In genomic region chr5:76855961-76856360, GRCh38 we compare ENCODE assay signal across 8 cellular contexts. TPM values are rescaled to one million over a fixed set of nuclear protein-coding genes. Genes with fewer than 3 reads are reported as not detected.
DNase-seq lines count a peak whose midpoint lies in the region; ATAC-seq and TF ChIP-seq lines count a peak whose summit lies in the region.

No MANE protein-coding gene starts in this region.

- H3K27me3 Mint-ChIP-seq in T-helper 17 cell (no peaks in the 10 kb centered on the region), endothelial cell (ENCODE audit: unreplicated experiment) (peaks cover 7% of the 10 kb centered on the region)
- H3K27me3 Mint-ChIP-seq in stimulated activated naive CD8-positive, alpha-beta T cell treated with anti-CD3 and anti-CD28 coated beads, Interleukin-15, Interleukin-2, amounts not matched to agents 100 ng/mL and 50 ng/mL, for 24 hours = no peaks in the 10 kb centered on the region

- CTCF ChIA-PET in PC-3 (lab: Charles Lee) = no interaction called here

- POLR2A ChIA-PET in PC-3 (lab: Charles Lee; ENCODE audit: unreplicated experiment) = no interaction called here

- H3K36me3 ChIP-seq in PC-3 (ENCODE audit: low read depth, low read length) (no peaks in the 10 kb centered on the region), tibial artery (no peaks in the 10 kb centered on the region)

- H3K4me2 ChIP-seq in PC-3 (ENCODE audit: low read length) = no peak overlapping the region

- H3K4me3 ChIP-seq in PC-3 (ENCODE audit: low read length) (no peak overlapping the region), tibial artery (no peak overlapping the region)

- no peaks in the 10 kb centered on the region for H3K9me2 ChIP-seq in PC-3 (replicated peaks; ENCODE audit: low read length)

- H3K36me3 Mint-ChIP-seq in T-helper 17 cell (ENCODE audit: low read depth) (no peaks in the 10 kb centered on the region), endothelial cell (ENCODE audit: low read depth, unreplicated experiment) (peaks cover 11% of the 10 kb centered on the region)
- H3K36me3 Mint-ChIP-seq in stimulated activated naive CD8-positive, alpha-beta T cell treated with anti-CD3 and anti-CD28 coated beads, Interleukin-15, Interleukin-2, amounts not matched to agents 100 ng/mL and 50 ng/mL, for 24 hours (ENCODE audit: low read depth) = peaks cover 5% of the 10 kb centered on the region

- no peaks in the 10 kb centered on the region for H3F3A ChIP-seq in PC-3 (ENCODE audit: low read length, unreplicated experiment)

- BruUV-seq in PC-3 (replicated peaks; lab: Mats Ljungman, UMichigan) = no TSS peak

- H3K4me1 ChIP-seq in PC-3 (ENCODE audit: insufficient read depth, low read length) = no peaks in the 10 kb centered on the region
- H3K4me1 ChIP-seq in tibial artery = no peaks in the 10 kb centered on the region

- ATAC-seq in T-helper 17 cell (peak; percentile 79), HG03571 (IDR thresholded peaks at IDR 0.05; ENCODE audit: unreplicated experiment) (no peak), PC-3 (no peak)

- peaks cover 6% of the 10 kb centered on the region for H3K9me3 Mint-ChIP-seq in endothelial cell (ENCODE audit: unreplicated experiment)
- H3K9me3 Mint-ChIP-seq in stimulated activated naive CD8-positive, alpha-beta T cell treated with anti-CD3 and anti-CD28 coated beads, Interleukin-15, Interleukin-2, amounts not matched to agents 100 ng/mL and 50 ng/mL, for 24 hours = peaks cover 3% of the 10 kb centered on the region

- intact Hi-C loops in PC-3 (cut with micrococcal nuclease) (no loop called here), tibial artery (cut with DNase I; ENCODE audit: low total_unique reads) (no loop called here)

- H3K27ac ChIP-seq in PC-3 (ENCODE audit: low read length) (no peak overlapping the region), tibial artery (no peak overlapping the region)

- H4K20me1 ChIP-seq in PC-3 (ENCODE audit: low read length) = no peaks in the 10 kb centered on the region

- DNase-seq in activated CD8-positive, alpha-beta memory T cell treated with anti-CD3 and anti-CD28 coated beads for 24 hours = peak; percentile 66
- DNase-seq in activated CD8-positive, alpha-beta memory T cell treated with anti-CD3 and anti-CD28 coated beads, Interleukin-2, amount 50 U/mL, for 48 hours = no peak
- DNase-seq in T-helper 17 cell (no peak), endothelial cell (ENCODE audit: low spot score) (no peak), PC-3 (no peak), tibial artery (no peak)

- H3K27me3 ChIP-seq in PC-3 (ENCODE audit: low read length) = no peaks in the 10 kb centered on the region
- no peaks in the 10 kb centered on the region for H3K27me3 ChIP-seq in tibial artery

- H3K9me3 ChIP-seq in T-helper 17 cell (ENCODE audit: control insufficient read depth, low read length, poor library complexity, severe bottlenecking) (no peaks in the 10 kb centered on the region), PC-3 (ENCODE audit: low read length) (no peaks in the 10 kb centered on the region), tibial artery (no peaks in the 10 kb centered on the region)

- H3K9ac ChIP-seq in PC-3 (ENCODE audit: low read length) = no peak overlapping the region

- TF ChIP-seq CTCF in endothelial cell (IDR thresholded peaks at IDR 0.05; ENCODE audit: unreplicated experiment) = no peak
- TF ChIP-seq CTCF in PC-3 (conservative IDR thresholded peaks at IDR 0.05; ENCODE audit: low read depth, low read length) = no peak
- TF ChIP-seq CTCF in tibial artery (IDR thresholded peaks at IDR 0.05) = no peak

- H3K79me2 ChIP-seq in PC-3 (ENCODE audit: low read length) = no peaks in the 10 kb centered on the region

- H3K4me1 Mint-ChIP-seq in T-helper 17 cell (peaks cover 28% of the 10 kb centered on the region), endothelial cell (ENCODE audit: unreplicated experiment) (peaks cover 22% of the 10 kb centered on the region)
- peaks cover 27% of the 10 kb centered on the region for H3K4me1 Mint-ChIP-seq in stimulated activated naive CD8-positive, alpha-beta T cell treated with anti-CD3 and anti-CD28 coated beads, Interleukin-15, Interleukin-2, amounts not matched to agents 100 ng/mL and 50 ng/mL, for 24 hours (ENCODE audit: low read depth)

- H3K4me3 Mint-ChIP-seq in T-helper 17 cell = peak overlapping the region; percentile 67
- peak overlapping the region; percentile 1 for H3K4me3 Mint-ChIP-seq in endothelial cell (ENCODE audit: unreplicated experiment)
- H3K4me3 Mint-ChIP-seq in stimulated activated naive CD8-positive, alpha-beta T cell treated with anti-CD3 and anti-CD28 coated beads, Interleukin-15, Interleukin-2, amounts not matched to agents 100 ng/mL and 50 ng/mL, for 24 hours = peak overlapping the region; percentile 5

- H3K27ac Mint-ChIP-seq in T-helper 17 cell = peak overlapping the region; percentile 83
- peak overlapping the region; percentile 68 for H3K27ac Mint-ChIP-seq in endothelial cell (ENCODE audit: unreplicated experiment)
- H3K27ac Mint-ChIP-seq in stimulated activated naive CD8-positive, alpha-beta T cell treated with anti-CD3 and anti-CD28 coated beads, Interleukin-15, Interleukin-2, amounts not matched to agents 100 ng/mL and 50 ng/mL, for 24 hours = peak overlapping the region; percentile 64

- no peak overlapping the region for H2AFZ ChIP-seq in PC-3 (ENCODE audit: low read length)

RNA-seq across cellular contexts. Expression of gene S100Z, which starts 6.1 kb away (rescaled TPM):
- total RNA-seq in T-helper 17 cell = 1 to 10 TPM; 1.2 to 1.5 TPM
- 0.38 TPM for total RNA-seq in endothelial cell (ENCODE audit: unreplicated experiment)
- total RNA-seq in PC-3 (2014; rRNA removed) = 0.11 TPM in 1 of 2 replicates, not detected in the other

RNA-seq across cellular contexts. Expression of gene F2RL1, which starts 37.1 kb away (rescaled TPM):
- total RNA-seq in T-helper 17 cell = 1 to 10 TPM in 1 of 2 donors, under 1 TPM in 1; 0.94 to 1.1 TPM
- 141 TPM for total RNA-seq in endothelial cell (ENCODE audit: unreplicated experiment)
- 163 and 167 TPM in 2 replicates for total RNA-seq in PC-3 (2014; rRNA removed)

Comparison
In these comparisons a context has a peak if more than half of its experiments do, and no peak if none do; other contexts are left out.
1. H3K4me3 Mint-ChIP-seq: peak in every context shown above with its lines; median percentile 67 in T-helper 17 cell; 5 in stimulated activated naive CD8-positive, alpha-beta T cell treated with anti-CD3 and anti-CD28 coated beads, Interleukin-15, Interleukin-2, amounts not matched to agents 100 ng/mL and 50 ng/mL, for 24 hours; 1 in endothelial cell.
2. RNA of gene F2RL1, which starts 37.1 kb away (total RNA-seq): 163 to 167 TPM in PC-3 and 141 TPM in endothelial cell (single experiment); 0.94 to 1.1 TPM in T-helper 17 cell; every median in the first group is over 10 times any median in the second.
3. Peak in every context shown above with its lines, with median percentiles within 50 percentile points of each other: H3K27ac Mint-ChIP-seq.